Comparison of ENCODE assay signal across 27 cellular contexts in the genomic region with DNA sequence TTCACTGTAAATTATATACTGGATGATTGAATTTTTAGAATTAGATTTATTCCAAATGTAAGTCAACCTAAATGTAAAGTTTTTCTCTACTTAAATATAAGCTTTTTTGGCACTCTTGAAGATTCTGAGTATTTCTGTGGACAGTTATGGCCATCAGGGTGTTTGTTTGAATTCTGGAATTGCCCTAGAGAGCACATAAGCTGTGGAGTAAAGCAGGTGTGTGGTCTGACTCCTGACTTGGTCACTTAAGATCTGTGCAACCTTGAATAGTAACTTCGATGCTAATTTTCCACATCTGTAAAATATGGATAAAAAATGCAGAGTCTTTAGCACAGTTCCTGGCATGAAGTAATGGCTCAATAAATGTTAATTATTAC.
DNase-seq lines count a peak whose midpoint lies in the region; ATAC-seq and TF ChIP-seq lines count a peak whose summit lies in the region.
"Had no signal": no experiment of that assay in that cellular context is flagged by ENCODE, and none has a peak within 500 bp of the region (broad histone marks: within the 10 kb centered on the region; RNA-seq: fewer than 3 reads in every experiment).

No MANE protein-coding gene starts in this region.

- WGBS in sigmoid colon, 2 donors: 93 to 97% methylated on average over 1 of the region's 1 CpG

- no peak for TF ChIP-seq EP300 in sigmoid colon (IDR thresholded peaks at IDR 0.05)

- no peak for TF ChIP-seq POLR2A in GM18505 (IDR thresholded peaks at IDR 0.05; ENCODE audit: borderline replicate concordance, extremely low read depth, insufficient read depth, insufficient read length)
- no peak for TF ChIP-seq POLR2A in sigmoid colon (IDR thresholded peaks at IDR 0.05)

- peak; percentile 23 for ATAC-seq in GM18505 (IDR thresholded peaks at IDR 0.05; ENCODE audit: unreplicated experiment)
- peak; percentile 50 for ATAC-seq in GM19395 (IDR thresholded peaks at IDR 0.05; ENCODE audit: unreplicated experiment)
- peak; percentile 30 for ATAC-seq in HG02759 (IDR thresholded peaks at IDR 0.05; ENCODE audit: unreplicated experiment)
- peak; percentile 14 for ATAC-seq in HG03565 (IDR thresholded peaks at IDR 0.05; ENCODE audit: unreplicated experiment)
- no peak for ATAC-seq in HG02938 (IDR thresholded peaks at IDR 0.05; ENCODE audit: unreplicated experiment)
- no peak for ATAC-seq in mucosa of descending colon
- no peak for ATAC-seq in HG03159 (IDR thresholded peaks at IDR 0.05; ENCODE audit: unreplicated experiment)
- ATAC-seq: left colon, T-cell had no signal

- H3K27ac ChIP-seq in sigmoid colon: no peak overlapping the region
- H3K27ac ChIP-seq: right atrium auricular region, spleen, upper lobe of left lung had no signal

- H3K4me1 ChIP-seq in mucosa of descending colon (ENCODE audit: low read depth): peaks cover 5% of the 10 kb centered on the region
- H3K4me1 ChIP-seq in sigmoid colon: peaks cover 0 to 8% (median 4%) of the 10 kb centered on the region in 4 donors
- H3K4me1 ChIP-seq: right atrium auricular region, upper lobe of left lung had no signal

- TF ChIP-seq CTCF in mucosa of descending colon (IDR thresholded peaks at IDR 0.05) (no peak), sigmoid colon (IDR thresholded peaks at IDR 0.05) (no peak)

- intact Hi-C loops in mucosa of descending colon (cut with DNase I, micrococcal nuclease) (no loop called here), sigmoid colon (cut with DNase I) (no loop called here)

- no peaks in the 10 kb centered on the region for H3K27me3 ChIP-seq in sigmoid colon
- H3K27me3 ChIP-seq: dorsolateral prefrontal cortex, MG63, right atrium auricular region, spleen, upper lobe of left lung had no signal

- H3K36me3 ChIP-seq in mucosa of descending colon (ENCODE audit: low read depth): no peaks in the 10 kb centered on the region
- H3K36me3 ChIP-seq in sigmoid colon: no peaks in the 10 kb centered on the region
- H3K36me3 ChIP-seq: MG63, right atrium auricular region, spleen, upper lobe of left lung had no signal

- no peak for DNase-seq in mucosa of descending colon
- DNase-seq in sigmoid colon: no peak
- DNase-seq: ACHN; activated B cell treated with CpG ODN at 0.5 μM for 24 hours; activated CD8-positive, alpha-beta memory T cell treated with anti-CD3 and anti-CD28 coated beads, Interleukin-2, amount 10 ng/mL, durations not matched to agents 7 days and 5 days; activated T-cell treated with anti-CD3 and anti-CD28 coated beads, Interleukin-2, amount 50 U/mL, for 48 hours; Caco-2; DMS79 treated with DMSO at 0.1 percent for 48 hours; dorsolateral prefrontal cortex; GF-D8; hippocampal formation; KBM-7; left colon; MG63; NCI-H1417 treated with DMSO at 0.1 percent for 48 hours; NCI-H345; NCI-H748 treated with DMSO at 0.1 percent for 48 hours; spleen; T-cell; upper lobe of left lung had no signal

- H3K4me3 ChIP-seq in mucosa of descending colon (no peak overlapping the region), sigmoid colon (no peak overlapping the region)
- H3K4me3 ChIP-seq: dorsolateral prefrontal cortex, MG63, right atrium auricular region, spleen, upper lobe of left lung had no signal

- no peaks in the 10 kb centered on the region for H3K9me3 ChIP-seq in mucosa of descending colon
- H3K9me3 ChIP-seq in sigmoid colon: no peaks in the 10 kb centered on the region
- H3K9me3 ChIP-seq: Caco-2, MG63, right atrium auricular region, spleen, upper lobe of left lung had no signal

Comparison
In these comparisons a context has a peak if more than half of its experiments do, and no peak if none do; other contexts are left out.
1. ATAC-seq: peak in GM18505 (single experiment), GM19395 (single experiment), HG02759 (single experiment) and HG03565 (single experiment); none in HG02938 (single experiment), mucosa of descending colon (single experiment) and HG03159 (single experiment).